In genomic region chr11:119066481-119066880, GRCh38 we compare ENCODE assay signal across 8 cellular contexts. TPM values are rescaled to one million over a fixed set of nuclear protein-coding genes. Genes with fewer than 3 reads are reported as not detected.
A peak's percentile ranks its signal among the peaks of the same experiment; 100 is the strongest.
DNase-seq lines count a peak whose midpoint lies in the region; ATAC-seq and TF ChIP-seq lines count a peak whose summit lies in the region.

No MANE protein-coding gene starts in this region.

- H3K4me3 ChIP-seq in BJ (ENCODE audit: low read depth, low read length) (peak overlapping the region; percentile 83), brain microvascular endothelial cell (ENCODE audit: low read depth, low read length) (peak overlapping the region; percentile 96)

- H3K27me3 ChIP-seq in BJ (ENCODE audit: control insufficient read depth, insufficient read depth, low read length) (no peaks in the 10 kb centered on the region), brain microvascular endothelial cell (replicated peaks) (no peaks in the 10 kb centered on the region)

- DNase-seq in BJ (ENCODE audit: low read depth), result no peak
- DNase-seq in KBM-7, result peak; percentile 74
- DNase-seq in brain microvascular endothelial cell, result no peak
- DNase-seq in naive thymus-derived CD8-positive, alpha-beta T cell, result no peak
- DNase-seq in C1 segment of cervical spinal cord (lab: John Stamatoyannopoulos, UW), result no peak
- no peak for DNase-seq in GDM1 (lab: John Stamatoyannopoulos, UW)

- POLR2A ChIA-PET in BJ (lab: Charles Lee), result interaction anchor here (0.6 kb wide), 1 partner anchor 289 kb away, joined by 4 read pairs; no protein-coding TSS in a partner anchor
- POLR2A ChIA-PET in naive thymus-derived CD8-positive, alpha-beta T cell (lab: Charles Lee), result interaction anchor here (0.6 to 4.0 kb wide), 15 partner anchors 10 to 1122 kb away, joined by 3 to 45 read pairs (median 7); partner anchors contain the start of genes BCL9L, CENATAC, DPAGT1 and HINFP

- H3K27me3 Mint-ChIP-seq in naive thymus-derived CD8-positive, alpha-beta T cell, result no peaks in the 10 kb centered on the region

- peaks cover 15 to 59% (median 38%) of the 10 kb centered on the region in 4 donors for H3K4me1 Mint-ChIP-seq in naive thymus-derived CD8-positive, alpha-beta T cell

- no peaks in the 10 kb centered on the region for H3K9me3 Mint-ChIP-seq in naive thymus-derived CD8-positive, alpha-beta T cell

- in situ Hi-C loops in KBM-7 (cut with MboI; ENCODE audit: low pct_unique_long_range_greater_than_20kb, low sequenced_read_pairs) (no loop called here), brain microvascular endothelial cell (cut with HindIII; ENCODE audit: low pct_ligation_motif_present, low sequenced_read_pairs) (no loop called here)

- no peak overlapping the region for H3K27ac ChIP-seq in brain microvascular endothelial cell

- H3K36me3 ChIP-seq in BJ (ENCODE audit: control insufficient read depth, insufficient read depth, low read length), result peaks cover 6% of the 10 kb centered on the region
- peaks cover 9% of the 10 kb centered on the region for H3K36me3 ChIP-seq in brain microvascular endothelial cell (replicated peaks)

- TF ChIP-seq CTCF in BJ (IDR thresholded peaks at IDR 0.05; ENCODE audit: insufficient read depth, low read depth, low read length), result no peak
- no peak for TF ChIP-seq CTCF in brain microvascular endothelial cell (IDR thresholded peaks at IDR 0.05; ENCODE audit: low read depth, low read length, missing control alignments)

- H3K4me3 Mint-ChIP-seq in naive thymus-derived CD8-positive, alpha-beta T cell, result peak overlapping the region; percentile 88 to 100 (median 96)

- no peak for ATAC-seq in naive thymus-derived CD8-positive, alpha-beta T cell
- no peak for ATAC-seq in GM21576 (IDR thresholded peaks at IDR 0.05; ENCODE audit: unreplicated experiment)
- no peak for ATAC-seq in activated CD4-positive, CD25-positive, alpha-beta regulatory T cell treated with anti-CD3 and anti-CD28 coated beads, Interleukin-2, amount 50 U/mL, for 24 hours

- H3K36me3 Mint-ChIP-seq in naive thymus-derived CD8-positive, alpha-beta T cell, result peaks cover 0 to 37% (median 3%) of the 10 kb centered on the region in 3 donors

- peak overlapping the region; percentile 96 to 100 (median 99) for H3K27ac Mint-ChIP-seq in naive thymus-derived CD8-positive, alpha-beta T cell

- CTCF ChIA-PET in BJ (lab: Yijun Ruan, JAX), result interaction anchor here (1.9 to 2.3 kb wide), 2 partner anchors 28 to 130 kb away, joined by 5 to 7 read pairs; a partner anchor contains a TSS

RNA-seq across cellular contexts. Expression of gene VPS11, which starts 1.1 kb away (rescaled TPM):
- polyA plus RNA-seq in BJ (2011; rRNA removed), result 11.4 and 15.9 TPM in 2 replicates
- polyA minus RNA-seq in BJ (2011; rRNA and poly(A)+ RNA removed), result 22.0 and 26.1 TPM in 2 replicates
- 10 to 100 TPM; 63.3 to 68.0 TPM for total RNA-seq in naive thymus-derived CD8-positive, alpha-beta T cell
- 10 to 100 TPM; 43.2 to 58.4 (median 44.8) TPM for polyA plus RNA-seq in naive thymus-derived CD8-positive, alpha-beta T cell

RNA-seq across cellular contexts. Expression of gene HYOU1, which starts 9.5 kb away (rescaled TPM):
- polyA plus RNA-seq in BJ (2011; rRNA removed), result 115 and 123 TPM in 2 replicates
- 92.4 and 167 TPM in 2 replicates for polyA minus RNA-seq in BJ (2011; rRNA and poly(A)+ RNA removed)
- total RNA-seq in naive thymus-derived CD8-positive, alpha-beta T cell, result 10 to 100 TPM; 65.1 to 69.6 TPM
- polyA plus RNA-seq in naive thymus-derived CD8-positive, alpha-beta T cell, result 10 to 100 TPM; 14.1 to 17.1 (median 15.8) TPM

RNA-seq across cellular contexts. Expression of gene HMBS, which starts 18.2 kb away (rescaled TPM):
- 38.4 and 54.9 TPM in 2 replicates for polyA plus RNA-seq in BJ (2011; rRNA removed)
- polyA minus RNA-seq in BJ (2011; rRNA and poly(A)+ RNA removed), result 22.1 and 29.0 TPM in 2 replicates
- 1 to 10 TPM; 6.9 to 8.0 TPM for total RNA-seq in naive thymus-derived CD8-positive, alpha-beta T cell
- 10 to 100 TPM; 20.0 to 32.7 (median 24.3) TPM for polyA plus RNA-seq in naive thymus-derived CD8-positive, alpha-beta T cell

RNA-seq across cellular contexts. Expression of gene DPAGT1, which starts 35.2 kb away (rescaled TPM):
- polyA plus RNA-seq in BJ (2011; rRNA removed), result 67.4 and 75.6 TPM in 2 replicates
- polyA minus RNA-seq in BJ (2011; rRNA and poly(A)+ RNA removed), result 48.9 and 101 TPM in 2 replicates
- total RNA-seq in naive thymus-derived CD8-positive, alpha-beta T cell, result 10 to 100 TPM; 29.0 to 37.5 TPM
- 10 to 100 TPM; 28.7 to 30.8 (median 29.0) TPM for polyA plus RNA-seq in naive thymus-derived CD8-positive, alpha-beta T cell

RNA-seq across cellular contexts. Expression of gene SLC37A4, which starts 35.8 kb away (rescaled TPM):
- 14.1 and 21.4 TPM in 2 replicates for polyA plus RNA-seq in BJ (2011; rRNA removed)
- 10.4 and 18.2 TPM in 2 replicates for polyA minus RNA-seq in BJ (2011; rRNA and poly(A)+ RNA removed)
- 10 to 100 TPM; 15.3 to 17.1 TPM for total RNA-seq in naive thymus-derived CD8-positive, alpha-beta T cell
- 10 to 100 TPM in 2 of 3 donors, 1 to 10 TPM in 1; 9.7 to 12.8 (median 12.1) TPM for polyA plus RNA-seq in naive thymus-derived CD8-positive, alpha-beta T cell
